ENCODE assay signal across 8 cellular contexts in genomic region chr9:120713257-120714087, GRCh38. TPM values are rescaled to one million over a fixed set of nuclear protein-coding genes. Genes with fewer than 3 reads are reported as not detected.
A peak's percentile ranks its signal among the peaks of the same experiment; 100 is the strongest.
DNase-seq lines count a peak whose midpoint lies in the region; ATAC-seq and TF ChIP-seq lines count a peak whose summit lies in the region.

No MANE protein-coding gene starts in this region.

- WGBS in SK-N-SH (ENCODE audit: low lambda C conversion rate), result 5% methylated on average over 27 of the region's 50 CpGs
- WGBS in mesenchymal stem cell, result 13% methylated on average over 41 of the region's 50 CpGs
- 2 to 3% methylated on average over 30 to 31 of the region's 50 CpGs for WGBS in thyroid gland, 2 donors

- peak overlapping the region; percentile 78 to 84 for H3K4me3 ChIP-seq in SK-N-SH (ENCODE audit: low read depth in 2 of 2, low read length in 1 of 2)
- H3K4me3 ChIP-seq in colonic mucosa, result peak overlapping the region; percentile 66
- H3K4me3 ChIP-seq in mesenchymal stem cell (ENCODE audit: insufficient read depth in 1 of 2, low read depth in 1 of 2, low read length in 2 of 2), result peak overlapping the region; percentile 87 to 91
- peak overlapping the region; percentile 77 to 87 (median 81) for H3K4me3 ChIP-seq in thyroid gland (replicated peaks in 1 of 3)

- peak overlapping the region in 1 of 2 experiments; percentile 4 for H2BK12ac ChIP-seq in mesenchymal stem cell (ENCODE audit: low read length in 2 of 2)

- H2BK5ac ChIP-seq in mesenchymal stem cell (ENCODE audit: low read depth, low read length, poor library complexity, severe bottlenecking), result peak overlapping the region; percentile 80

- H3K4me1 ChIP-seq in SK-N-SH (ENCODE audit: control insufficient read depth in 1 of 2, insufficient read depth in 2 of 2, low read depth in 1 of 2, low read length in 1 of 2), result peaks cover 11 to 17% of the 10 kb centered on the region in 2 experiments; a peak in 3 of 4 replicates
- peaks cover 4% of the 10 kb centered on the region for H3K4me1 ChIP-seq in colonic mucosa
- H3K4me1 ChIP-seq in mesenchymal stem cell (ENCODE audit: control insufficient read depth, insufficient read depth, low read depth, low read length), result peaks cover 17% of the 10 kb centered on the region
- peaks cover 21 to 30% of the 10 kb centered on the region in 2 donors for H3K4me1 ChIP-seq in thyroid gland

- H3K23ac ChIP-seq in mesenchymal stem cell (ENCODE audit: low read length in 2 of 2), result peak overlapping the region in 1 of 2 experiments; percentile 50

- POLR2A ChIA-PET in SK-N-SH (lab: Yijun Ruan, JAX), result no interaction called here
- POLR2A ChIA-PET in T-cell (lab: Charles Lee), result no interaction called here

- H3K36me3 Mint-ChIP-seq in T-cell, result no peaks in the 10 kb centered on the region

- no peaks in the 10 kb centered on the region for H3K36me3 ChIP-seq in SK-N-SH (replicated peaks in 1 of 2; ENCODE audit: control insufficient read depth in 1 of 2, insufficient read depth in 2 of 2, low read length in 1 of 2)
- H3K36me3 ChIP-seq in colonic mucosa, result no peaks in the 10 kb centered on the region
- H3K36me3 ChIP-seq in mesenchymal stem cell (ENCODE audit: control insufficient read depth in 1 of 2, insufficient read depth in 2 of 2, low read depth in 1 of 2, low read length in 2 of 2), result no peaks in the 10 kb centered on the region
- H3K36me3 ChIP-seq in thyroid gland, result no peaks in the 10 kb centered on the region

- H3K27ac ChIP-seq in SK-N-SH (ENCODE audit: low read depth in 2 of 2, low read length in 1 of 2) (no peak overlapping the region), colonic mucosa (peak overlapping the region; percentile 54), mesenchymal stem cell (ENCODE audit: low read length, poor library complexity, severe bottlenecking) (peak overlapping the region; percentile 63), thyroid gland (peak overlapping the region; percentile 67 to 91 (median 91))

- no peak overlapping the region for H2AK5ac ChIP-seq in mesenchymal stem cell (ENCODE audit: low read length, severe bottlenecking)

- no peak overlapping the region for H3K4ac ChIP-seq in mesenchymal stem cell (ENCODE audit: low read depth in 1 of 2, low read length in 2 of 2)

- H2BK120ac ChIP-seq in mesenchymal stem cell (ENCODE audit: low read depth, low read length), result no peak overlapping the region

- no peaks in the 10 kb centered on the region for H4K20me1 ChIP-seq in SK-N-SH (ENCODE audit: insufficient read depth)

- no peaks in the 10 kb centered on the region for H3K9me2 ChIP-seq in SK-N-SH

- intact Hi-C loops in colonic mucosa (cut with DNase I) (no loop called here), thyroid gland (cut with DNase I) (no loop called here)

- peak overlapping the region; percentile 16 for H4K8ac ChIP-seq in mesenchymal stem cell (ENCODE audit: low read length)

- H2AFZ ChIP-seq in SK-N-SH (ENCODE audit: low read depth) (peak overlapping the region; percentile 68), mesenchymal stem cell (ENCODE audit: low read depth, low read length) (peak overlapping the region; percentile 94)

- no peak for TF ChIP-seq RAD21 in SK-N-SH (IDR thresholded peaks at IDR 0.05; ENCODE audit: low read length)

- H3K4me2 ChIP-seq in SK-N-SH (peak overlapping the region; percentile 96), mesenchymal stem cell (ENCODE audit: low read length, poor library complexity, severe bottlenecking) (peak overlapping the region; percentile 71)

- H3K14ac ChIP-seq in mesenchymal stem cell (ENCODE audit: low read length in 2 of 2), result peak overlapping the region in 1 of 2 experiments; percentile 96

- TF ChIP-seq POLR2A in thyroid gland (IDR thresholded peaks at IDR 0.05), result no peak

- H3F3A ChIP-seq in SK-N-SH (replicated peaks; ENCODE audit: insufficient read depth), result peaks cover 21% of the 10 kb centered on the region

- peak overlapping the region; percentile 92 for H3K27ac Mint-ChIP-seq in T-cell

- H3K18ac ChIP-seq in mesenchymal stem cell (ENCODE audit: low read depth in 1 of 2, low read length in 2 of 2), result peak overlapping the region in 1 of 2 experiments; percentile 94

- H4K91ac ChIP-seq in mesenchymal stem cell (ENCODE audit: low read length), result no peak overlapping the region

- H3K4me3 Mint-ChIP-seq in T-cell, result peak overlapping the region; percentile 88 to 98 (median 92)

- peaks cover 31% of the 10 kb centered on the region for H3K79me2 ChIP-seq in SK-N-SH (ENCODE audit: insufficient read depth)

- H3K9me3 Mint-ChIP-seq in T-cell, result no peaks in the 10 kb centered on the region

- peak overlapping the region; percentile 87 for H3K9ac ChIP-seq in SK-N-SH
- H3K9ac ChIP-seq in colonic mucosa (ENCODE audit: low read depth in 2 of 2, low read length in 2 of 2), result peak overlapping the region; percentile 88 to 91
- peak overlapping the region; percentile 82 for H3K9ac ChIP-seq in mesenchymal stem cell (ENCODE audit: low read length)

- CTCF ChIA-PET in SK-N-SH (lab: Yijun Ruan, JAX), result interaction anchor here (1.8 kb wide), 1 partner anchor 93 kb away, joined by 8 read pairs; no protein-coding TSS in a partner anchor
- CTCF ChIA-PET in T-cell (lab: Charles Lee), result no interaction called here

- H3K9me3 ChIP-seq in SK-N-SH, result no peaks in the 10 kb centered on the region
- no peaks in the 10 kb centered on the region for H3K9me3 ChIP-seq in colonic mucosa
- H3K9me3 ChIP-seq in mesenchymal stem cell (ENCODE audit: control insufficient read depth, low read length), result no peaks in the 10 kb centered on the region
- no peaks in the 10 kb centered on the region for H3K9me3 ChIP-seq in thyroid gland

- DNase-seq in SK-N-SH (peak; percentile 46), T-cell (peak in 5 of 34 experiments; percentile 3 to 17 (median 12)), colonic mucosa (peak; percentile 39), mesenchymal stem cell (no peak), thyroid gland (peak; percentile 13 to 20), DMS79 (lab: John Stamatoyannopoulos, UW) (no peak)

- H3K27me3 Mint-ChIP-seq in T-cell, result no peaks in the 10 kb centered on the region

- no peak for ATAC-seq in SK-N-SH treated with all-trans-retinoic acid at 6 μM for 48 hours
- ATAC-seq in T-cell (replicated peaks in 1 of 4), result no peak
- no peak for ATAC-seq in GM18873 (IDR thresholded peaks at IDR 0.05; ENCODE audit: low FRiP score, unreplicated experiment)

- TF ChIP-seq CTCF in SK-N-SH (IDR thresholded peaks at IDR 0.05) (peak; percentile 19; the same call in 1 of the 2 replicates), colonic mucosa (IDR thresholded peaks at IDR 0.05) (no peak), thyroid gland (IDR thresholded peaks at IDR 0.05) (peak in 3 of 6 experiments; percentile 15 to 37 (median 22))

- peaks cover 3% of the 10 kb centered on the region for H3K79me1 ChIP-seq in mesenchymal stem cell (replicated peaks; ENCODE audit: low read length, poor library complexity, severe bottlenecking)

- no peak for TF ChIP-seq EP300 in SK-N-SH (IDR thresholded peaks at IDR 0.05; ENCODE audit: borderline replicate concordance in 1 of 2, low read depth in 1 of 2, low read length in 1 of 2)

- no peak overlapping the region for H2BK15ac ChIP-seq in mesenchymal stem cell (ENCODE audit: low read depth, poor library complexity, severe bottlenecking)

- H3K4me1 Mint-ChIP-seq in T-cell, result peaks cover 35 to 48% (median 47%) of the 10 kb centered on the region in 3 donors

- no peaks in the 10 kb centered on the region for H3K27me3 ChIP-seq in SK-N-SH (ENCODE audit: insufficient read depth)
- no peaks in the 10 kb centered on the region for H3K27me3 ChIP-seq in colonic mucosa
- no peaks in the 10 kb centered on the region for H3K27me3 ChIP-seq in mesenchymal stem cell (ENCODE audit: control insufficient read depth in 1 of 2, insufficient read depth in 1 of 2, low read length in 2 of 2)
- H3K27me3 ChIP-seq in thyroid gland, result no peaks in the 10 kb centered on the region

TF ChIP-seq in SK-N-SH, 30 proteins besides CTCF, POLR2A, EP300 and RAD21 (continues in another document):
- TF ChIP-seq PBX3 (IDR thresholded peaks at IDR 0.05) (no peak), JUND (IDR thresholded peaks at IDR 0.05) (no peak), EZH2phosphoT487 (IDR thresholded peaks at IDR 0.05; ENCODE audit: borderline replicate concordance, low read depth) (no peak), POLR2AphosphoS5 (IDR thresholded peaks at IDR 0.05; ENCODE audit: low read depth, low read length) (no peak), FOXJ3 (CRISPR knock-in tag; IDR thresholded peaks at IDR 0.05) (no peak), MEF2A (IDR thresholded peaks at IDR 0.05; ENCODE audit: borderline replicate concordance, low read depth) (no peak)

TF ChIP-seq in SK-N-SH treated with all-trans-retinoic acid at 6 μM for 48 hours, 23 proteins besides CTCF, POLR2A, EP300 and RAD21 (continues in another document):
- no peak for TF ChIP-seq ZFP30 (CRISPR knock-in tag; IDR thresholded peaks at IDR 0.05)
- TF ChIP-seq CSDC2 (CRISPR knock-in tag; IDR thresholded peaks at IDR 0.05), result no peak
- no peak for TF ChIP-seq RARB (CRISPR knock-in tag; IDR thresholded peaks at IDR 0.05)
- TF ChIP-seq TCF4 (CRISPR knock-in tag; IDR thresholded peaks at IDR 0.05; ENCODE audit: borderline replicate concordance), result no peak
- no peak for TF ChIP-seq TOX (CRISPR knock-in tag; IDR thresholded peaks at IDR 0.05; ENCODE audit: borderline replicate concordance)
- TF ChIP-seq BACH2 (CRISPR knock-in tag; IDR thresholded peaks at IDR 0.05; ENCODE audit: borderline replicate concordance), result no peak
- TF ChIP-seq CSRNP3 (CRISPR knock-in tag; IDR thresholded peaks at IDR 0.05), result no peak
- TF ChIP-seq SNAI2 (CRISPR knock-in tag; IDR thresholded peaks at IDR 0.05), result no peak

RNA-seq across cellular contexts. Expression of gene MEGF9, which starts 0.8 kb away (rescaled TPM):
- polyA plus RNA-seq in SK-N-SH (2012; rRNA removed), result 1.8 and 2.2 TPM in 2 replicates
- polyA plus RNA-seq in SK-N-SH (2012; cell fraction: cytosol; rRNA removed), result 3.1 and 3.3 TPM in 2 replicates
- 1.00 and 1.5 TPM in 2 replicates for polyA plus RNA-seq in SK-N-SH (2012; cell fraction: nucleus; rRNA removed)
- total RNA-seq in T-cell, result 10 to 100 TPM; 10.4 to 15.5 (median 11.3) TPM
- 1 to 10 TPM; 7.2 to 9.0 TPM for total RNA-seq in colonic mucosa
- 8.8 TPM for polyA plus RNA-seq in mesenchymal stem cell (2013, experiment 1 of 2)
- polyA plus RNA-seq in mesenchymal stem cell (2013, experiment 2 of 2), result 9.1 TPM
- total RNA-seq in thyroid gland, result 100 to 1,000 TPM in 3 of 4 donors, 10 to 100 TPM in 1; 65.2 to 194 (median 138) TPM

Comparison
In these comparisons a context has a peak if more than half of its experiments do, and no peak if none do; other contexts are left out.
1. DNase-seq: peak in SK-N-SH (single experiment), colonic mucosa (single experiment) and thyroid gland (2 of 2); none in mesenchymal stem cell (single experiment) and DMS79 (single experiment).
2. H3K27ac ChIP-seq: peak in colonic mucosa (single experiment), mesenchymal stem cell (single experiment) and thyroid gland (3 of 3); none in SK-N-SH (0 of 2).
3. RNA of gene MEGF9, which starts 0.8 kb away (total RNA-seq): 65.2 to 194 TPM in thyroid gland; 10.4 to 15.5 TPM in T-cell and 7.2 to 9.0 TPM in colonic mucosa; every median in the first group is over 4 times any median in the second.
4. Peak in every context shown above with its lines, with median percentiles within 50 percentile points of each other: H3K4me3 ChIP-seq and H3K9ac ChIP-seq.